Comparison of ENCODE assay signal across 23 cellular contexts in the genomic region with DNA sequence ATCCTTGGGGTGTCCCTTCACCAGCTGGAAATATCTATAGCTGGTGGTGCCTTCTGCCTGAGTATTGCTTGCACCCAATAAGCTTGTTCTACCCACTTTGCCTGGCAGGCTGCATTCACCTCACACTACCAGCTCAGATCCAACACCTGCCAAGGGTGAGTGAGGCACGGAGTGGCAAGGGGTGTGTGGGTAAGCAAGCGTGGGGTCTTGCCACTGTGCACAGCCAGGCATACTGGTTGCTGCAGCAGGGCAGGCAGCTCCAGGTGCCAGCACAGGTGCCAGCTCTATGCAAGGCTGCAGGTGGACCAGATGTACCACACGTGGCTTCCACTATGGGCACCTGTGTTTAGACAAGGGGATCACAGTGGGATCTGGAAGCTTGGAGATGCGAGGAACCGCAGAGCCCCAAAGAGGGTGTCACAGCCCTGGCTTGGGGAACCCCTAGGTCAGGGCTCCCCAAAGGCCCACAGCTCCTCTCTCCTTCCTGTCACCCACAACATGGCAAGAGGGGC.
A peak's percentile ranks its signal among the peaks of the same experiment; 100 is the strongest.
DNase-seq lines count a peak whose midpoint lies in the region; ATAC-seq, FAIRE-seq and TF ChIP-seq lines count a peak whose summit lies in the region.
"Had no signal": no experiment of that assay in that cellular context is flagged by ENCODE, and none has a peak within 500 bp of the region (broad histone marks: within the 10 kb centered on the region; RNA-seq: fewer than 3 reads in every experiment).

No MANE protein-coding gene starts in this region.

- H3K9me3 ChIP-seq in HepG2 (ENCODE audit: low read length) (0 out of 2 replicates have a peak, but pooled peaks cover 5% of the 10 kb centered on the region), right lobe of liver (no peaks in the 10 kb centered on the region), lower lobe of right lung (no peaks in the 10 kb centered on the region)
- H3K9me3 ChIP-seq: Caco-2 had no signal

- POLR2A ChIA-PET in HepG2 (lab: Yijun Ruan, JAX): no interaction called here

- TF ChIP-seq EP300 in HepG2 (IDR thresholded peaks at IDR 0.05; ENCODE audit: low read depth in 2 of 2, low read length in 2 of 2) (no peak), HepG2 (CRISPR knock-in tag; IDR thresholded peaks at IDR 0.05; ENCODE audit: borderline replicate concordance) (no peak)

- no peak overlapping the region for H3K9ac ChIP-seq in HepG2 (ENCODE audit: insufficient read depth, low read depth, low read length)
- H3K9ac ChIP-seq: BLaER1 had no signal

- in situ Hi-C loops in HepG2 (cut with HindIII; ENCODE audit: extremely low pct_ligation_motif_present, low pct_unique_long_range_greater_than_20kb): no loop called here

- no peak for TF ChIP-seq POLR2A in HepG2 (IDR thresholded peaks at IDR 0.05; ENCODE audit: insufficient read depth in 1 of 2, low read depth in 2 of 2, low read length in 2 of 2)
- TF ChIP-seq POLR2A in right lobe of liver (IDR thresholded peaks at IDR 0.05): no peak

- no peak overlapping the region for H2AFZ ChIP-seq in HepG2 (ENCODE audit: low read length)
- H2AFZ ChIP-seq: GM23338 had no signal

- H3K27me3 ChIP-seq in HepG2 (ENCODE audit: control insufficient read depth in 1 of 2, insufficient read depth in 2 of 2, low read length in 2 of 2) (no peaks in the 10 kb centered on the region), right lobe of liver (no peaks in the 10 kb centered on the region), lower lobe of right lung (ENCODE audit: low read depth) (no peaks in the 10 kb centered on the region)
- H3K27me3 ChIP-seq: BLaER1 had no signal

- H3K27ac ChIP-seq in HepG2 (ENCODE audit: extremely low read length, insufficient read depth, low read length): no peak overlapping the region
- no peak overlapping the region for H3K27ac ChIP-seq in right lobe of liver
- H3K27ac ChIP-seq in lower lobe of right lung: no peak overlapping the region
- H3K27ac ChIP-seq: 22Rv1, BLaER1, C4-2B had no signal

- H3K4me3 ChIP-seq in HepG2 (replicated peaks in 1 of 3; ENCODE audit: insufficient read depth in 1 of 3, low read depth in 2 of 3, low read length in 3 of 3): no peak overlapping the region
- H3K4me3 ChIP-seq in right lobe of liver: no peak overlapping the region
- no peak overlapping the region for H3K4me3 ChIP-seq in lower lobe of right lung
- H3K4me3 ChIP-seq: BLaER1, GM12878, GM23338 had no signal

- no peaks in the 10 kb centered on the region for H4K20me1 ChIP-seq in HepG2 (ENCODE audit: insufficient read depth, low read length)
- H4K20me1 ChIP-seq: BLaER1 had no signal

- TF ChIP-seq CTCF in HepG2 (CRISPR knock-in tag; IDR thresholded peaks at IDR 0.05): no peak
- TF ChIP-seq CTCF in right lobe of liver (IDR thresholded peaks at IDR 0.05): no peak
- no peak for TF ChIP-seq CTCF in lower lobe of right lung (IDR thresholded peaks at IDR 0.05)

- H3K4me1 ChIP-seq in HepG2 (ENCODE audit: insufficient read depth, low read length): no peaks in the 10 kb centered on the region
- H3K4me1 ChIP-seq in right lobe of liver: no peaks in the 10 kb centered on the region
- no peaks in the 10 kb centered on the region for H3K4me1 ChIP-seq in lower lobe of right lung
- H3K4me1 ChIP-seq: BLaER1, Caco-2 had no signal

- FAIRE-seq in HepG2 (lab: Jason Lieb, UNC): no peak
- FAIRE-seq: A204.1, GM12878, GM19239 had no signal

- no TSS peak for BruUV-seq in HepG2 (replicated peaks; lab: Mats Ljungman, UMichigan)

- no peak for DNase-seq in HepG2 (ENCODE audit: low spot score)
- DNase-seq in right lobe of liver: no peak
- peak; percentile 26 for DNase-seq in lower lobe of right lung
- peak; percentile 37 for DNase-seq in posterior vena cava (ENCODE audit: low spot score)
- DNase-seq in activated effector memory CD4-positive, alpha-beta T cell treated with anti-CD3 and anti-CD28 coated beads, Interleukin-2, amount 50 U/mL, for 16 hours: no peak
- DNase-seq in NCI-H1930 (lab: John Stamatoyannopoulos, UW): no peak
- DNase-seq in NCI-H1436 treated with DMSO at 0.1 percent for 48 hours (lab: John Stamatoyannopoulos, UW): no peak
- DNase-seq in sciatic nerve (ENCODE audit: low spot score): no peak
- DNase-seq: Caco-2; CD4-positive, CD25-positive, alpha-beta regulatory T cell; CD8-positive, alpha-beta T cell; DMS153; DND-41; GDM1; H9 had no signal

- H3K4me2 ChIP-seq in HepG2 (ENCODE audit: low read depth, low read length): no peak overlapping the region
- H3K4me2 ChIP-seq: BLaER1, GM23338 had no signal

- CTCF ChIA-PET in HepG2 (lab: Yijun Ruan, JAX; ENCODE audit: low intra/inter-chr PET ratio, low total read pairs): no interaction called here

- H3K36me3 ChIP-seq in HepG2 (replicated peaks in 1 of 2; ENCODE audit: control insufficient read depth in 1 of 2, insufficient read depth in 2 of 2, low read length in 2 of 2) (no peaks in the 10 kb centered on the region), right lobe of liver (no peaks in the 10 kb centered on the region), lower lobe of right lung (no peaks in the 10 kb centered on the region)
- H3K36me3 ChIP-seq: BLaER1 had no signal

- no peak for ATAC-seq in HepG2
- ATAC-seq in right lobe of liver: no peak
- no peak for ATAC-seq in lower lobe of right lung
- no peak for ATAC-seq in sciatic nerve
- ATAC-seq: CD8-positive, alpha-beta T cell; GM12878; GM23338; HCT116 had no signal

- no peaks in the 10 kb centered on the region for H3K79me2 ChIP-seq in HepG2 (ENCODE audit: insufficient read depth, low read length)

- TF ChIP-seq RAD21 in HepG2 (CRISPR knock-in tag; IDR thresholded peaks at IDR 0.05): no peak

- intact Hi-C loops in HepG2 (cut with micrococcal nuclease; ENCODE audit: unreplicated experiment) (no loop called here), right lobe of liver (cut with DNase I) (no loop called here), lower lobe of right lung (cut with DNase I) (no loop called here), posterior vena cava (cut with DNase I) (no loop called here), sciatic nerve (cut with DNase I) (no loop called here)

- WGBS in HepG2 (ENCODE audit: low lambda C conversion rate): 0% methylated on average over 2 of the region's 5 CpGs
- 63% methylated on average over 3 of the region's 5 CpGs for WGBS in right lobe of liver (ENCODE audit: insufficient coverage, low coverage, low lambda C conversion rate, missing lambda C conversion rate)

TF ChIP-seq in HepG2, 621 proteins besides CTCF, POLR2A, EP300 and RAD21:
- TF ChIP-seq ZNF775 (CRISPR knock-in tag; IDR thresholded peaks at IDR 0.05; ENCODE audit: borderline replicate concordance): no peak
- TF ChIP-seq, protein P1, sequence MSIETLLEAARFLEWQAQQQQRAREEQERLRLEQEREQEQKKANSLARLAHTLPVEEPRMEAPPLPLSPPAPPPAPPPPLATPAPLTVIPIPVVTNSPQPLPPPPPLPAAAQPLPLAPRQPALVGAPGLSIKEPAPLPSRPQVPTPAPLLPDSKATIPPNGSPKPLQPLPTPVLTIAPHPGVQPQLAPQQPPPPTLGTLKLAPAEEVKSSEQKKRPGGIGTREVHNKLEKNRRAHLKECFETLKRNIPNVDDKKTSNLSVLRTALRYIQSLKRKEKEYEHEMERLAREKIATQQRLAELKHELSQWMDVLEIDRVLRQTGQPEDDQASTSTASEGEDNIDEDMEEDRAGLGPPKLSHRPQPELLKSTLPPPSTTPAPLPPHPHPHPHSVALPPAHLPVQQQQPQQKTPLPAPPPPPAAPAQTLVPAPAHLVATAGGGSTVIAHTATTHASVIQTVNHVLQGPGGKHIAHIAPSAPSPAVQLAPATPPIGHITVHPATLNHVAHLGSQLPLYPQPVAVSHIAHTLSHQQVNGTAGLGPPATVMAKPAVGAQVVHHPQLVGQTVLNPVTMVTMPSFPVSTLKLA (IDR thresholded peaks at IDR 0.05): peak; percentile 45; the same call in 1 of the 2 replicates

Comparison
In these comparisons a context has a peak if more than half of its experiments do, and no peak if none do; other contexts are left out.
1. DNase-seq: peak in lower lobe of right lung (single experiment) and posterior vena cava (single experiment); none in HepG2 (single experiment), right lobe of liver (0 of 3), activated effector memory CD4-positive, alpha-beta T cell treated with anti-CD3 and anti-CD28 coated beads, Interleukin-2, amount 50 U/mL, for 16 hours (single experiment), NCI-H1930 (0 of 2), NCI-H1436 treated with DMSO at 0.1 percent for 48 hours (single experiment) and sciatic nerve (single experiment).